In the genomic region with DNA sequence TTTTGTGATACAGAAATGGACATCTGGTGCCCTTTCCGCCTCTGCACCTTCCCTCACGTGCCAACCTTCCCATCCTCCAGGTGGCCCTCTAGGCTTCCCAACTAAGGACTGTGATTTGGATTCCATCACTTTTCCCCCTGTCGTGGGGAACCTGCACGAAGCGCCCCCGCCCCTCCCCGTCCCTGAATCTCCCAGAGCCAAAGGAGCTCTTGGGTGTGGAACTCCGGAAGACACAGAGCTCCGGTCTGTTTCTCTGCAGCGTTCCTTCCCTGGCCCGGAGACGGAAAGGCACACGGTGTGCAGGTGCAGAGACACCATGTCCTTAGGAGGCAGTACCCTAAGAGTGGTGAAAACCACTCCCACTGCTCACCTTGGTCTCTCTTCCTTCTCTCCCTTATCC, we compare ENCODE assay signal across 7 cellular contexts. TPM values are rescaled to one million over a fixed set of nuclear protein-coding genes. Genes with fewer than 3 reads are reported as not detected.
"Had no signal": no experiment of that assay in that cellular context is flagged by ENCODE, and none has a peak within 500 bp of the region (broad histone marks: within the 10 kb centered on the region; RNA-seq: fewer than 3 reads in every experiment).

No MANE protein-coding gene starts in this region.

RNA-seq across cellular contexts. Expression of a gene that starts 3.8 kb away (rescaled TPM):
- total RNA-seq: hepatocyte, left lobe of liver, left ventricle myocardium superior, liver, mammary epithelial cell, mononuclear cell, myocyte had no signal
- polyA plus RNA-seq: hepatocyte, liver, mammary epithelial cell had no signal
